Comparison of ENCODE assay signal across 1 cellular context in genomic region chr13:38202730-38203129, GRCh38.
TF ChIP-seq lines count a peak whose summit lies in the region.

No MANE protein-coding gene starts in this region.

TF ChIP-seq in IMR-90, 13 proteins besides CTCF, POLR2A, EP300 and RAD21 (continued from another document):
- TF ChIP-seq CEBPB (IDR thresholded peaks at IDR 0.05; ENCODE audit: low read depth, low read length) (no peak), RFX5 (IDR thresholded peaks at IDR 0.05; ENCODE audit: low read depth, low read length) (no peak), ELK1 (IDR thresholded peaks at IDR 0.05; ENCODE audit: borderline replicate concordance, low read depth, low read length) (no peak)
